10 cellular contexts compared by ENCODE assay signal in the genomic region with DNA sequence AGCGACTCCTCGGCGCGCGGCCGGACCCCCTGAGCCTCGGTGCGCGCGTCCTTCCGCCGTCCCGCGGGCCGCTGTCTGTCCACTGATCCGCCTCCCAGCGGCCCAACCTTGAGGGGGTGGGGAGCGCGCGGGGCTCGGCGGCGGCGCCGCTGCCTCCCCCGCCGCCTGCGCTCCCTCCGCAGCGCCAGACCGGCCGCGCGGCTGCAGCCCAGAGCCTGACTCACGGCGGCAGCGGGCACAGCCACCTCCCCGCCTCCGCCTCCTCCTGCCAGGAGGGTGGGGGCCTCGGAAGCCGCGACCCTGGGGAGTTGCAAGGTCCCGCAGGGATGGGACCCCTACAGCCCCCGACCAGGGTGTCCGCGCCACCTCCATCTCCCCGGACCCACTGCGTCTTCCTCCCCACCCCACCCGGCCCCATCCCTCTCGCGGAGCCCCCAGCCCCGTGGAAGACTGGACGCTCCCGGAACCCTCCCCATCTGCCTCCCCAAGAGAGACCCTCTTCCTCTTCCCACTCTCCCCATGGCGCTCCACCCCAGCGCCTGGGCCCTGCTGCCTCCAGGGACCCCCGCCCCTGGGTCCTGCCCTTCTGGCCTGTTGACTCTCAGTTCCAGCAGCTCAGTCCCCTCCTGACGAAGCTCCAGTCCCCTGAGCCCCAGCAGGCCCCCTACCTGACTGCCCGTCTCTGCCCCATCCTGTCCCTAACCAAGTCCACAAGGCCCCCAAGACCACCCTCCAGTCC. TPM values are rescaled to one million over a fixed set of nuclear protein-coding genes. Genes with fewer than 3 reads are reported as not detected.
DNase-seq lines count a peak whose midpoint lies in the region; ATAC-seq and TF ChIP-seq lines count a peak whose summit lies in the region.
"Had no signal": no experiment of that assay in that cellular context is flagged by ENCODE, and none has a peak within 500 bp of the region (broad histone marks: within the 10 kb centered on the region; RNA-seq: fewer than 3 reads in every experiment).

No MANE protein-coding gene starts in this region.

- no peak overlapping the region for H3K4ac ChIP-seq in trophoblast cell (ENCODE audit: low read depth, low read length)

- no peak overlapping the region for H4K12ac ChIP-seq in trophoblast cell (ENCODE audit: low read depth, low read length)

- intact Hi-C loops in Calu3 (cut with micrococcal nuclease; ENCODE audit: unreplicated experiment): no loop called here

- H2AFZ ChIP-seq in trophoblast cell (ENCODE audit: insufficient read depth, low read length, poor library complexity): no peak overlapping the region

- H2BK120ac ChIP-seq in trophoblast cell (ENCODE audit: insufficient read depth, low read length, poor library complexity): no peak overlapping the region

- no peak overlapping the region for H2AK5ac ChIP-seq in trophoblast cell (ENCODE audit: low read length)

- no TSS peak for BruUV-seq in Calu3 (replicated peaks; lab: Mats Ljungman, UMichigan)

- no peaks in the 10 kb centered on the region for H3K27me3 Mint-ChIP-seq in Calu3 (ENCODE audit: unreplicated experiment)

- no peak overlapping the region for H3K9ac ChIP-seq in trophoblast cell (ENCODE audit: low read length)

- peak overlapping the region; percentile 40 for H3K4me2 ChIP-seq in trophoblast cell (ENCODE audit: low read length)

- H3K27ac ChIP-seq in trophoblast cell (ENCODE audit: low read depth, low read length): no peak overlapping the region

- no peaks in the 10 kb centered on the region for H3K4me1 Mint-ChIP-seq in Calu3 (ENCODE audit: low read depth, unreplicated experiment)

- H3K4me3 Mint-ChIP-seq in Calu3 (ENCODE audit: low read depth, unreplicated experiment): no peak overlapping the region
- H3K4me3 Mint-ChIP-seq: activated naive CD4-positive, alpha-beta T cell treated with anti-CD3 and anti-CD28 coated beads for 36 hours had no signal

- no peaks in the 10 kb centered on the region for H3K79me1 ChIP-seq in trophoblast cell (ENCODE audit: low read length)

- no peak overlapping the region for H3K18ac ChIP-seq in trophoblast cell (ENCODE audit: low read length)

- H3K4me3 ChIP-seq in trophoblast cell (ENCODE audit: low read depth, low read length): no peak overlapping the region

- no peak overlapping the region for H2BK5ac ChIP-seq in trophoblast cell (ENCODE audit: low read depth, low read length, poor library complexity)

- peak overlapping the region; percentile 60 for H3K27ac Mint-ChIP-seq in Calu3 (ENCODE audit: unreplicated experiment)
- H3K27ac Mint-ChIP-seq: activated naive CD4-positive, alpha-beta T cell treated with anti-CD3 and anti-CD28 coated beads for 36 hours had no signal

- H2BK12ac ChIP-seq in trophoblast cell (ENCODE audit: low read length): no peak overlapping the region

- H3K27me3 ChIP-seq in trophoblast cell (ENCODE audit: insufficient read depth, low read length): peaks cover 24% of the 10 kb centered on the region

- H4K8ac ChIP-seq in trophoblast cell (ENCODE audit: low read depth, low read length): no peak overlapping the region

- H3K4me1 ChIP-seq in trophoblast cell (ENCODE audit: control insufficient read depth in 1 of 2, insufficient read depth in 2 of 2, low read length in 2 of 2): no peaks in the 10 kb centered on the region

- H4K91ac ChIP-seq in trophoblast cell (ENCODE audit: low read depth, low read length): no peak overlapping the region

- H3K36me3 Mint-ChIP-seq in Calu3 (ENCODE audit: insufficient read depth, unreplicated experiment): peaks cover 51% of the 10 kb centered on the region

- peaks cover 13 to 15% of the 10 kb centered on the region in 2 experiments for H3K36me3 ChIP-seq in trophoblast cell (ENCODE audit: control insufficient read depth in 1 of 2, insufficient read depth in 2 of 2, low read length in 2 of 2)

- peaks cover 19% of the 10 kb centered on the region for H3K9me3 ChIP-seq in trophoblast cell (ENCODE audit: insufficient read depth, low read depth, low read length)

- CTCF ChIA-PET in Calu3 (lab: Charles Lee): no interaction called here

- no peak for TF ChIP-seq CTCF in Calu3 (IDR thresholded peaks at IDR 0.05; ENCODE audit: unreplicated experiment)

- ATAC-seq in SK-N-SH treated with all-trans-retinoic acid at 6 μM for 48 hours (peak; percentile 16; the same call in 2 of the 3 replicates), HG02763 (IDR thresholded peaks at IDR 0.05; ENCODE audit: unreplicated experiment) (no peak)

- DNase-seq in Calu3 (no peak), glomerular visceral epithelial cell (ENCODE audit: extremely low spot score) (peak; percentile 14), trophoblast cell (no peak), NCI-H2196 (lab: John Stamatoyannopoulos, UW; ENCODE audit: unreplicated experiment) (no peak), NCI-H128 (lab: John Stamatoyannopoulos, UW; ENCODE audit: unreplicated experiment) (no peak), NCI-H82 (lab: John Stamatoyannopoulos, UW) (no peak)
- DNase-seq: activated naive CD4-positive, alpha-beta T cell treated with anti-CD3 and anti-CD28 coated beads for 36 hours; MM.1S had no signal

- WGBS in trophoblast cell (ENCODE audit: extremely low coverage, insufficient coverage, insufficient read length): no CpG with 5 or more reads among the region's 59 CpGs

- H3K79me2 ChIP-seq in trophoblast cell (ENCODE audit: control insufficient read depth, insufficient read depth, low read length, poor library complexity): no peaks in the 10 kb centered on the region

- no peak overlapping the region for H3K23ac ChIP-seq in trophoblast cell (ENCODE audit: low read length)

- H3K14ac ChIP-seq in trophoblast cell (ENCODE audit: low read length): no peak overlapping the region

- no peaks in the 10 kb centered on the region for H3K9me3 Mint-ChIP-seq in Calu3 (ENCODE audit: low read depth, unreplicated experiment)

TF ChIP-seq in SK-N-SH treated with all-trans-retinoic acid at 6 μM for 48 hours, 23 proteins besides CTCF, POLR2A, EP300 and RAD21:
- TF ChIP-seq TOX (CRISPR knock-in tag; IDR thresholded peaks at IDR 0.05; ENCODE audit: borderline replicate concordance) (no peak), ZFP30 (CRISPR knock-in tag; IDR thresholded peaks at IDR 0.05) (no peak), ZNF70 (CRISPR knock-in tag; IDR thresholded peaks at IDR 0.05) (no peak), ARNTL (CRISPR knock-in tag; IDR thresholded peaks at IDR 0.05; ENCODE audit: borderline replicate concordance, low read depth) (no peak), CSDC2 (CRISPR knock-in tag; IDR thresholded peaks at IDR 0.05) (no peak)
- TF ChIP-seq, protein P1, sequence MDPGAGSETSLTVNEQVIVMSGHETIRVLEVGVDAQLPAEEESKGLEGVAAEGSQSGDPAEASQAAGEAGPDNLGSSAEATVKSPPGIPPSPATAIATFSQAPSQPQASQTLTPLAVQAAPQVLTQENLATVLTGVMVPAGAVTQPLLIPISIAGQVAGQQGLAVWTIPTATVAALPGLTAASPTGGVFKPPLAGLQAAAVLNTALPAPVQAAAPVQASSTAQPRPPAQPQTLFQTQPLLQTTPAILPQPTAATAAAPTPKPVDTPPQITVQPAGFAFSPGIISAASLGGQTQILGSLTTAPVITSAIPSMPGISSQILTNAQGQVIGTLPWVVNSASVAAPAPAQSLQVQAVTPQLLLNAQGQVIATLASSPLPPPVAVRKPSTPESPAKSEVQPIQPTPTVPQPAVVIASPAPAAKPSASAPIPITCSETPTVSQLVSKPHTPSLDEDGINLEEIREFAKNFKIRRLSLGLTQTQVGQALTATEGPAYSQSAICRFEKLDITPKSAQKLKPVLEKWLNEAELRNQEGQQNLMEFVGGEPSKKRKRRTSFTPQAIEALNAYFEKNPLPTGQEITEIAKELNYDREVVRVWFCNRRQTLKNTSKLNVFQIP (CRISPR knock-in tag; IDR thresholded peaks at IDR 0.05; ENCODE audit: borderline replicate concordance, low read depth): no peak

RNA-seq across cellular contexts. Expression of a gene that starts 1.2 kb away (rescaled TPM):
- 3.3 and 8.1 TPM in 2 replicates for total RNA-seq in Calu3 (2022)
- polyA plus RNA-seq in trophoblast cell (2013): 1.0 and 1.3 TPM in 2 replicates

RNA-seq across cellular contexts. Expression of a gene that starts 14.5 kb away (rescaled TPM):
- total RNA-seq in Calu3 (2022): 531 and 685 TPM in 2 replicates
- polyA plus RNA-seq in trophoblast cell (2013): 141 and 149 TPM in 2 replicates

RNA-seq across cellular contexts. Expression of a gene that starts 52.2 kb away (rescaled TPM):
- not detected in 2 replicates for total RNA-seq in Calu3 (2022)
- not detected in 2 replicates for polyA plus RNA-seq in trophoblast cell (2013)
- total RNA-seq: activated naive CD4-positive, alpha-beta T cell treated with anti-CD3 and anti-CD28 coated beads for 36 hours had no signal
